1 cellular context compared by ENCODE assay signal in genomic region chr16:73671102-73671501, GRCh38.
TF ChIP-seq lines count a peak whose summit lies in the region.

No MANE protein-coding gene starts in this region.

TF ChIP-seq in GM23338, 12 proteins besides CTCF, POLR2A, EP300 and RAD21 (continued from another document):
- TF ChIP-seq ETS1 (IDR thresholded peaks at IDR 0.05): no peak
- no peak for TF ChIP-seq POLR2AphosphoS5 (IDR thresholded peaks at IDR 0.05; ENCODE audit: low read depth)
- TF ChIP-seq EZH2 (IDR thresholded peaks at IDR 0.05; ENCODE audit: low read depth, unreplicated experiment): no peak
- no peak for TF ChIP-seq STAT1 (IDR thresholded peaks at IDR 0.05; ENCODE audit: unreplicated experiment)
- TF ChIP-seq ZNF462 (CRISPR knock-in tag; IDR thresholded peaks at IDR 0.05): no peak
- no peak for TF ChIP-seq ZNF114 (CRISPR knock-in tag; IDR thresholded peaks at IDR 0.05)
- TF ChIP-seq JUNB (IDR thresholded peaks at IDR 0.05; ENCODE audit: unreplicated experiment): no peak
- TF ChIP-seq NANOG (IDR thresholded peaks at IDR 0.05; ENCODE audit: borderline replicate concordance): no peak
- no peak for TF ChIP-seq ZNF331 (CRISPR knock-in tag; IDR thresholded peaks at IDR 0.05; ENCODE audit: low read depth)
